12 cellular contexts compared by ENCODE assay signal in genomic region chr16:57113042-57113453, GRCh38. TPM values are rescaled to one million over a fixed set of nuclear protein-coding genes. Genes with fewer than 3 reads are reported as not detected.
DNase-seq lines count a peak whose midpoint lies in the region; ATAC-seq, FAIRE-seq and TF ChIP-seq lines count a peak whose summit lies in the region.
"Had no signal": no experiment of that assay in that cellular context is flagged by ENCODE, and none has a peak within 500 bp of the region (broad histone marks: within the 10 kb centered on the region; RNA-seq: fewer than 3 reads in every experiment).

No MANE protein-coding gene starts in this region.

- TF ChIP-seq CTCF in HepG2 (CRISPR knock-in tag; IDR thresholded peaks at IDR 0.05) (no peak), right lobe of liver (IDR thresholded peaks at IDR 0.05) (no peak), lower lobe of right lung (IDR thresholded peaks at IDR 0.05) (no peak)

- POLR2A ChIA-PET in HepG2 (lab: Yijun Ruan, JAX) = no interaction called here

- no peaks in the 10 kb centered on the region for H3K9me3 ChIP-seq in HepG2 (ENCODE audit: low read length)
- no peaks in the 10 kb centered on the region for H3K9me3 ChIP-seq in right lobe of liver
- H3K9me3 ChIP-seq in lower lobe of right lung = no peaks in the 10 kb centered on the region
- H3K9me3 ChIP-seq: BE2C had no signal

- no peak for ATAC-seq in HepG2
- ATAC-seq in right lobe of liver = no peak
- ATAC-seq in lower lobe of right lung = no peak
- ATAC-seq in HG03095 (IDR thresholded peaks at IDR 0.05; ENCODE audit: unreplicated experiment) = no peak
- no peak for ATAC-seq in GM19328 (IDR thresholded peaks at IDR 0.05; ENCODE audit: unreplicated experiment)
- ATAC-seq: effector memory CD8-positive, alpha-beta T cell had no signal

- H3K4me3 ChIP-seq in HepG2 (replicated peaks in 1 of 3; ENCODE audit: insufficient read depth in 1 of 3, low read depth in 2 of 3, low read length in 3 of 3) (no peak overlapping the region), right lobe of liver (no peak overlapping the region), lower lobe of right lung (no peak overlapping the region)

- no peak overlapping the region for H2AFZ ChIP-seq in HepG2 (ENCODE audit: low read length)

- WGBS in HepG2 (ENCODE audit: low lambda C conversion rate) = 86% methylated on average over 14 of the region's 14 CpGs
- WGBS in right lobe of liver (ENCODE audit: insufficient coverage, low coverage, low lambda C conversion rate, missing lambda C conversion rate) = 65% methylated on average over 8 of the region's 14 CpGs

- no peak for FAIRE-seq in HepG2 (lab: Jason Lieb, UNC)

- no peak overlapping the region for H3K9ac ChIP-seq in HepG2 (ENCODE audit: insufficient read depth, low read depth, low read length)

- no peak overlapping the region for H3K4me2 ChIP-seq in HepG2 (ENCODE audit: low read depth, low read length)

- CTCF ChIA-PET in HepG2 (lab: Yijun Ruan, JAX; ENCODE audit: low intra/inter-chr PET ratio, low total read pairs) = no interaction called here

- no peaks in the 10 kb centered on the region for H4K20me1 ChIP-seq in HepG2 (ENCODE audit: insufficient read depth, low read length)

- intact Hi-C loops in HepG2 (cut with micrococcal nuclease; ENCODE audit: unreplicated experiment) = no loop called here
- intact Hi-C loops in right lobe of liver (cut with DNase I) = no loop called here
- intact Hi-C loops in lower lobe of right lung (cut with DNase I) = no loop called here

- no peaks in the 10 kb centered on the region for H3K79me2 ChIP-seq in HepG2 (ENCODE audit: insufficient read depth, low read length)

- no peak overlapping the region for H3K27ac ChIP-seq in HepG2 (ENCODE audit: extremely low read length, insufficient read depth, low read length)
- H3K27ac ChIP-seq in right lobe of liver = no peak overlapping the region
- peak overlapping the region; percentile 38 for H3K27ac ChIP-seq in lower lobe of right lung

- DNase-seq in HepG2 (ENCODE audit: low spot score) = no peak
- no peak for DNase-seq in right lobe of liver
- DNase-seq in astrocyte of the hippocampus (ENCODE audit: low read depth, low spot score) = peak; percentile 74
- no peak for DNase-seq in lower lobe of right lung
- DNase-seq in NCI-H1417 (lab: John Stamatoyannopoulos, UW) = no peak
- no peak for DNase-seq in NAMALWA (ENCODE audit: low spot score)
- DNase-seq: activated naive CD4-positive, alpha-beta T cell treated with anti-CD3 and anti-CD28 coated beads, Interleukin-2, amount 50 U/mL, for 16 hours; BE2C; effector memory CD8-positive, alpha-beta T cell; NCI-H69 had no signal

- in situ Hi-C loops in HepG2 (cut with HindIII; ENCODE audit: extremely low pct_ligation_motif_present, low pct_unique_long_range_greater_than_20kb) = no loop called here

- H3K27me3 ChIP-seq in HepG2 (ENCODE audit: control insufficient read depth in 1 of 2, insufficient read depth in 2 of 2, low read length in 2 of 2) = no peaks in the 10 kb centered on the region; a peak in 1 of 5 replicates
- no peaks in the 10 kb centered on the region for H3K27me3 ChIP-seq in right lobe of liver
- no peaks in the 10 kb centered on the region for H3K27me3 ChIP-seq in lower lobe of right lung (ENCODE audit: low read depth)
- H3K27me3 ChIP-seq: BE2C had no signal

- no peaks in the 10 kb centered on the region for H3K4me1 ChIP-seq in HepG2 (ENCODE audit: insufficient read depth, low read length)
- no peaks in the 10 kb centered on the region for H3K4me1 ChIP-seq in right lobe of liver
- H3K4me1 ChIP-seq in lower lobe of right lung = peaks cover 15% of the 10 kb centered on the region

- TF ChIP-seq EP300 in HepG2 (IDR thresholded peaks at IDR 0.05; ENCODE audit: low read depth in 2 of 2, low read length in 2 of 2) (no peak), HepG2 (CRISPR knock-in tag; IDR thresholded peaks at IDR 0.05; ENCODE audit: borderline replicate concordance) (no peak)

- no peaks in the 10 kb centered on the region for H3K36me3 ChIP-seq in HepG2 (replicated peaks in 1 of 2; ENCODE audit: control insufficient read depth in 1 of 2, insufficient read depth in 2 of 2, low read length in 2 of 2)
- no peaks in the 10 kb centered on the region for H3K36me3 ChIP-seq in right lobe of liver
- peaks cover 40% of the 10 kb centered on the region for H3K36me3 ChIP-seq in lower lobe of right lung
- H3K36me3 ChIP-seq: BE2C had no signal

- no peak for TF ChIP-seq RAD21 in HepG2 (CRISPR knock-in tag; IDR thresholded peaks at IDR 0.05)

- TF ChIP-seq POLR2A in HepG2 (IDR thresholded peaks at IDR 0.05; ENCODE audit: insufficient read depth in 1 of 2, low read depth in 2 of 2, low read length in 2 of 2) = no peak
- no peak for TF ChIP-seq POLR2A in right lobe of liver (IDR thresholded peaks at IDR 0.05)

- BruUV-seq in HepG2 (replicated peaks; lab: Mats Ljungman, UMichigan) = no TSS peak

TF ChIP-seq in HepG2, 621 proteins besides CTCF, POLR2A, EP300 and RAD21:
- TF ChIP-seq SYNCRIP (IDR thresholded peaks at IDR 0.05; ENCODE audit: insufficient read depth, low read depth, low read length) (no peak), NR2F1 (CRISPR knock-in tag; IDR thresholded peaks at IDR 0.05) (no peak), ZNF878 (CRISPR knock-in tag; IDR thresholded peaks at IDR 0.05) (no peak), NCOA2 (CRISPR knock-in tag; IDR thresholded peaks at IDR 0.05) (no peak), CCDC6 (CRISPR knock-in tag; IDR thresholded peaks at IDR 0.05) (no peak), ZNF44 (CRISPR knock-in tag; IDR thresholded peaks at IDR 0.05) (no peak), SALL2 (CRISPR knock-in tag; IDR thresholded peaks at IDR 0.05) (no peak), BRD4 (CRISPR knock-in tag; IDR thresholded peaks at IDR 0.05) (0 out of 2 replicates have a peak, but pooled peaks have one; percentile 44), KLF11 (CRISPR knock-in tag; IDR thresholded peaks at IDR 0.05) (no peak), ZMYM2 (CRISPR knock-in tag; IDR thresholded peaks at IDR 0.05) (no peak), ZHX1 (CRISPR knock-in tag; IDR thresholded peaks at IDR 0.05; ENCODE audit: low read depth) (no peak), NONO (IDR thresholded peaks at IDR 0.05) (no peak), NONO (CRISPR knock-in tag; conservative IDR thresholded peaks at IDR 0.05) (no peak), MBD4 (IDR thresholded peaks at IDR 0.05; ENCODE audit: borderline replicate concordance, low read length) (no peak), ZNF768 (CRISPR knock-in tag; IDR thresholded peaks at IDR 0.05) (peak; percentile 92)
- TF ChIP-seq, protein P1, sequence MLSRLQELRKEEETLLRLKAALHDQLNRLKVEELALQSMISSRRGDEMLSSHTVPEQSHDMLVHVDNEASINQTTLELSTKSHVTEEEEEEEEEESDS (CRISPR knock-in tag; IDR thresholded peaks at IDR 0.05; ENCODE audit: borderline replicate concordance) = no peak

RNA-seq across cellular contexts. Expression of gene CPNE2, which starts 20.7 kb away (rescaled TPM):
- 8.0 and 10.6 TPM in 2 replicates for total RNA-seq in HepG2 (2016; rRNA removed; fragmentation: Illumina TruSeq; extraction: Trizol)
- total RNA-seq in HepG2 (2016; cell fraction: cytosol; rRNA removed; fragmentation: Illumina TruSeq; extraction: Trizol; ENCODE audit: low read depth) = 10.8 and 13.6 TPM in 2 replicates
- total RNA-seq in HepG2 (2016; cell fraction: insoluble cytoplasmic fraction; rRNA removed; fragmentation: Illumina TruSeq; extraction: Trizol) = 8.2 and 9.0 TPM in 2 replicates
- total RNA-seq in HepG2 (2016; cell fraction: membrane; rRNA removed; fragmentation: Illumina TruSeq; extraction: Trizol) = 20.7 and 21.8 TPM in 2 replicates
- total RNA-seq in HepG2 (2016; cell fraction: nucleus; rRNA removed; fragmentation: Illumina TruSeq; extraction: Trizol) = 5.8 and 6.8 TPM in 2 replicates
- polyA plus RNA-seq in HepG2 (2011; rRNA removed) = 23.3 and 33.2 TPM in 2 replicates
- polyA plus RNA-seq in HepG2 (2011; cell fraction: cytosol; rRNA removed) = 24.9 and 25.8 TPM in 2 replicates
- 13.9 and 16.9 TPM in 2 replicates for polyA plus RNA-seq in HepG2 (2011; cell fraction: nucleus; rRNA removed)
- polyA plus RNA-seq in HepG2 (2012) = 6.6 and 13.1 TPM in 2 replicates
- polyA plus RNA-seq in HepG2 (2016; cell fraction: cytosol; fragmentation: Illumina TruSeq; extraction: Trizol; ENCODE audit: low read depth) = 21.1 and 23.1 TPM in 2 replicates
- 12.5 and 15.2 TPM in 2 replicates for polyA plus RNA-seq in HepG2 (2016; cell fraction: insoluble cytoplasmic fraction; fragmentation: Illumina TruSeq; extraction: Trizol; ENCODE audit: low read depth)
- 35.9 and 37.0 TPM in 2 replicates for polyA plus RNA-seq in HepG2 (2016; cell fraction: membrane; fragmentation: Illumina TruSeq; extraction: Trizol; ENCODE audit: low read depth)
- 13.9 and 15.0 TPM in 2 replicates for polyA plus RNA-seq in HepG2 (2016; cell fraction: nucleus; fragmentation: Illumina TruSeq; extraction: Trizol; ENCODE audit: insufficient read depth, low read depth)
- polyA minus RNA-seq in HepG2 (2011; rRNA and poly(A)+ RNA removed; ENCODE audit: low replicate concordance) = 37.9 and 50.4 TPM in 2 replicates
- polyA minus RNA-seq in HepG2 (2011; cell fraction: cytosol; rRNA and poly(A)+ RNA removed) = 6.5 and 10.1 TPM in 2 replicates
- polyA minus RNA-seq in HepG2 (2011; cell fraction: nucleus; rRNA and poly(A)+ RNA removed) = 6.3 and 10.9 TPM in 2 replicates
- 10 to 100 TPM in 3 of 6 experiments, 1 to 10 TPM in 3; 4.0 to 10.9 (median 9.7) TPM for total RNA-seq in right lobe of liver
- total RNA-seq in lower lobe of right lung = 55.3 TPM
